1 cellular context compared by ENCODE assay signal in genomic region chr2:201116959-201117734, GRCh38.
TF ChIP-seq lines count a peak whose summit lies in the region.

No MANE protein-coding gene starts in this region.

TF ChIP-seq in GM12878, 131 proteins besides CTCF, POLR2A, EP300 and RAD21 (continued from another document and continues in another):
- TF ChIP-seq POLR2AphosphoS2 (IDR thresholded peaks at IDR 0.05; ENCODE audit: low read depth, low read length): peak; percentile 47; the same call in 1 of the 2 replicates
- no peak for TF ChIP-seq ZNF384 (IDR thresholded peaks at IDR 0.05; ENCODE audit: borderline replicate concordance, low read depth, low read length)
- TF ChIP-seq FOXK2 (IDR thresholded peaks at IDR 0.05): no peak
- TF ChIP-seq HCFC1 (IDR thresholded peaks at IDR 0.05; ENCODE audit: low read length): no peak
- no peak for TF ChIP-seq EZH2 (IDR thresholded peaks at IDR 0.05; ENCODE audit: borderline replicate concordance, control insufficient read depth, low read depth, low read length)
- peak; percentile 30; the same call in 1 of the 2 replicates for TF ChIP-seq ATF7 (IDR thresholded peaks at IDR 0.05; ENCODE audit: low read depth)
- TF ChIP-seq RUNX3 (IDR thresholded peaks at IDR 0.05; ENCODE audit: low read length): no peak
- no peak for TF ChIP-seq MYC (IDR thresholded peaks at IDR 0.05; ENCODE audit: insufficient read depth, insufficient read length, insufficient replicate concordance, low read length, severe bottlenecking)
- TF ChIP-seq CHD4 (IDR thresholded peaks at IDR 0.05): no peak
- no peak for TF ChIP-seq MYB (IDR thresholded peaks at IDR 0.05; ENCODE audit: borderline replicate concordance, low read depth, low read length)
- no peak for TF ChIP-seq USF2 (IDR thresholded peaks at IDR 0.05; ENCODE audit: borderline replicate concordance, low read depth, low read length)
- TF ChIP-seq E2F8 (IDR thresholded peaks at IDR 0.05; ENCODE audit: low read depth, partially characterized antibody): no peak
- TF ChIP-seq NFYA (IDR thresholded peaks at IDR 0.05; ENCODE audit: borderline replicate concordance, low read depth, low read length): no peak
- TF ChIP-seq CHD2 (IDR thresholded peaks at IDR 0.05; ENCODE audit: borderline replicate concordance, low read depth, low read length): no peak
- TF ChIP-seq MTA3 (IDR thresholded peaks at IDR 0.05; ENCODE audit: borderline replicate concordance, low read length): no peak
- peak; percentile 73 for TF ChIP-seq IKZF1 (conservative IDR thresholded peaks at IDR 0.05)
- TF ChIP-seq SPI1 (IDR thresholded peaks at IDR 0.05; ENCODE audit: borderline replicate concordance, insufficient read depth, low read depth, low read length): 0 out of 2 replicates have a peak, but pooled peaks have one; percentile 27
- no peak for TF ChIP-seq BCLAF1 (IDR thresholded peaks at IDR 0.05)
- no peak for TF ChIP-seq CUX1 (IDR thresholded peaks at IDR 0.05; ENCODE audit: insufficient replicate concordance, low read depth, low read length)
- no peak for TF ChIP-seq RB1 (IDR thresholded peaks at IDR 0.05; ENCODE audit: borderline replicate concordance)
- no peak for TF ChIP-seq DPF2 (IDR thresholded peaks at IDR 0.05)
- TF ChIP-seq ZNF592 (IDR thresholded peaks at IDR 0.05): no peak
- peak; percentile 7; the same call in 1 of the 2 replicates for TF ChIP-seq SMC3 (IDR thresholded peaks at IDR 0.05; ENCODE audit: borderline replicate concordance, low read length)
- TF ChIP-seq RELA (IDR thresholded peaks at IDR 0.05; ENCODE audit: borderline replicate concordance, partially characterized antibody): no peak
- TF ChIP-seq RCOR1 (conservative IDR thresholded peaks at IDR 0.05; ENCODE audit: low read depth, low read length): no peak
- TF ChIP-seq ZBTB33 (IDR thresholded peaks at IDR 0.05): no peak
- peak; percentile 39 for TF ChIP-seq SKIL (IDR thresholded peaks at IDR 0.05; ENCODE audit: low read depth, poor library complexity, severe bottlenecking)
- no peak for TF ChIP-seq ZNF622 (IDR thresholded peaks at IDR 0.05)
- TF ChIP-seq TAF1 (IDR thresholded peaks at IDR 0.05; ENCODE audit: borderline replicate concordance, low read depth, low read length): peak; percentile 52; the same call in 1 of the 2 replicates
- no peak for TF ChIP-seq RAD51 (IDR thresholded peaks at IDR 0.05)
- no peak for TF ChIP-seq ZBTB11 (CRISPR knock-in tag; IDR thresholded peaks at IDR 0.05)
- TF ChIP-seq KLF5 (IDR thresholded peaks at IDR 0.05; ENCODE audit: partially characterized antibody): no peak
